ENCODE assay signal across 6 cellular contexts in the genomic region with DNA sequence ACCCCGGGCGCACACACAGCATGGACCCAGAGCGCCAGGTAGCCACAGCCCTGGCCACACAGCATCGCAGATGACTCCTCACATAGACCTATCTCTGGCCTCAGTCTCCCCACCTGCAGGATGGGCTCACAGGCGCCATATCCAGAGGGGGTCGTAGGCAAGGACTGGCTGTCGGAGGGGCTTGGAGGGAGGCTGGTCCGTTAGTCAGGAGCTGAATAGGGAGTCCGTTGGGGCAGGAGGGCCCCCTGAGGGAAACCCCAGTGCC. TPM values are rescaled to one million over a fixed set of nuclear protein-coding genes. Genes with fewer than 3 reads are reported as not detected.
DNase-seq lines count a peak whose midpoint lies in the region; ATAC-seq and TF ChIP-seq lines count a peak whose summit lies in the region.

No MANE protein-coding gene starts in this region.

- no peak for TF ChIP-seq POLR2A in testis (IDR thresholded peaks at IDR 0.05)

- intact Hi-C loops in testis (cut with DNase I; ENCODE audit: low total_unique reads), result no loop called here

- DNase-seq in RWPE2 (ENCODE audit: low spot score) (no peak), foreskin fibroblast (no peak), testis (no peak), NCI-H526 (lab: John Stamatoyannopoulos, UW) (no peak), GM13977 (ENCODE audit: low spot score) (no peak)
- DNase-seq in activated CD8-positive, alpha-beta memory T cell treated with anti-CD3 and anti-CD28 coated beads, Interleukin-2, amount 50 U/mL, for 4 hours, result no peak

- in situ Hi-C loops in GM13977 (cut with MboI; ENCODE audit: low pct_unique_long_range_greater_than_20kb, low sequenced_read_pairs, unreplicated experiment), result no loop called here

- peaks cover 15% of the 10 kb centered on the region for H3K36me3 ChIP-seq in RWPE2 (ENCODE audit: low read depth)
- H3K36me3 ChIP-seq in testis (ENCODE audit: low read depth, missing control alignments), result no peaks in the 10 kb centered on the region

- H3K4me3 ChIP-seq in RWPE2 (ENCODE audit: severe bottlenecking) (peak overlapping the region; percentile 94), foreskin fibroblast (ENCODE audit: low read depth in 1 of 2, low read length in 2 of 2) (peak overlapping the region; percentile 89 to 95), testis (peak overlapping the region in 1 of 2 donors; percentile 89)

- ATAC-seq in RWPE2 (ENCODE audit: low read depth), result no peak

- H3K4me1 ChIP-seq in RWPE2 (ENCODE audit: insufficient read depth, poor library complexity, severe bottlenecking) (peaks cover 50% of the 10 kb centered on the region), testis (peaks cover 70% of the 10 kb centered on the region)

- WGBS in testis, 2 donors, result 71 to 73% methylated on average over 6 to 9 of the region's 9 CpGs

- H3K27ac ChIP-seq in RWPE2 (ENCODE audit: poor library complexity, severe bottlenecking) (peak overlapping the region; percentile 99), testis (peak overlapping the region; percentile 68 to 87)

- H3K27me3 ChIP-seq in RWPE2 (ENCODE audit: insufficient read depth, poor library complexity, severe bottlenecking), result no peaks in the 10 kb centered on the region
- no peaks in the 10 kb centered on the region for H3K27me3 ChIP-seq in testis

- no peaks in the 10 kb centered on the region for H3K9me3 ChIP-seq in RWPE2 (ENCODE audit: severe bottlenecking)
- H3K9me3 ChIP-seq in testis, result no peaks in the 10 kb centered on the region

- no peak for TF ChIP-seq CTCF in RWPE2 (IDR thresholded peaks at IDR 0.05; ENCODE audit: poor library complexity, severe bottlenecking)
- TF ChIP-seq CTCF in foreskin fibroblast (IDR thresholded peaks at IDR 0.05; ENCODE audit: low read depth, low read length), result no peak
- TF ChIP-seq CTCF in testis (IDR thresholded peaks at IDR 0.05), result no peak
- no peak for TF ChIP-seq CTCF in GM13977 (IDR thresholded peaks at IDR 0.05; ENCODE audit: extremely low read depth, insufficient read depth, missing control alignments)

RNA-seq across cellular contexts. Expression of gene PLXNB2, which starts 2.1 kb away (rescaled TPM):
- 100 to 1,000 TPM; 219 to 243 TPM for total RNA-seq in testis
- polyA plus RNA-seq in testis (ENCODE audit: insufficient read depth, low read depth, low replicate concordance), result 98.0 TPM

RNA-seq across cellular contexts. Expression of gene DENND6B, which starts 21.5 kb away (rescaled TPM):
- 10 to 100 TPM; 17.1 to 18.0 TPM for total RNA-seq in testis
- polyA plus RNA-seq in testis (ENCODE audit: insufficient read depth, low read depth, low replicate concordance), result 22.0 TPM

RNA-seq across cellular contexts. Expression of gene MAPK11, which starts 35.1 kb away (rescaled TPM):
- total RNA-seq in testis, result 10 to 100 TPM in 1 of 2 donors, 1 to 10 TPM in 1; 8.3 to 10.7 TPM
- polyA plus RNA-seq in testis (ENCODE audit: insufficient read depth, low read depth, low replicate concordance), result 6.4 TPM

RNA-seq across cellular contexts. Expression of gene PPP6R2, which starts 37.8 kb away (rescaled TPM):
- 100 to 1,000 TPM; 138 to 142 TPM for total RNA-seq in testis
- 123 TPM for polyA plus RNA-seq in testis (ENCODE audit: insufficient read depth, low read depth, low replicate concordance)

RNA-seq across cellular contexts. Expression of gene MAPK12, which starts 43.8 kb away (rescaled TPM):
- 10 to 100 TPM; 22.3 to 25.1 TPM for total RNA-seq in testis
- polyA plus RNA-seq in testis (ENCODE audit: insufficient read depth, low read depth, low replicate concordance), result 9.1 TPM
